In genomic region chr2:56297671-56298070, GRCh38 we compare ENCODE assay signal across 38 cellular contexts.
"Had no signal": no experiment of that assay in that cellular context is flagged by ENCODE, and none has a peak within 500 bp of the region (broad histone marks: within the 10 kb centered on the region; RNA-seq: fewer than 3 reads in every experiment).

No MANE protein-coding gene starts in this region.

- H3K9me3 Mint-ChIP-seq: activated naive CD8-positive, alpha-beta T cell treated with anti-CD3 and anti-CD28 coated beads for 36 hours; activated T-helper 17 cell treated with anti-CD3 and anti-CD28 coated beads, Interleukin-2, amount 50 U/mL, for 72 hours had no signal

- H3K4me3 ChIP-seq: ascending aorta, cardiac muscle cell, Peyer's patch, SJSA1 had no signal

- H3K27ac Mint-ChIP-seq: activated CD4-positive, alpha-beta memory T cell treated with anti-CD3 and anti-CD28 coated beads, Interleukin-2, amount 10 ng/mL, durations not matched to agents 7 days and 5 days; activated CD8-positive, alpha-beta memory T cell treated with anti-CD3 and anti-CD28 coated beads, Interleukin-2, amount 10 ng/mL, durations not matched to agents 7 days and 5 days; activated naive CD8-positive, alpha-beta T cell treated with anti-CD3 and anti-CD28 coated beads for 36 hours; activated T-cell treated with anti-CD3 and anti-CD28 coated beads, Interleukin-2, amount 50 U/mL, for 72 hours; activated T-helper 17 cell treated with anti-CD3 and anti-CD28 coated beads, Interleukin-2, amount 50 U/mL, for 72 hours had no signal

- H3K36me3 Mint-ChIP-seq: activated CD8-positive, alpha-beta memory T cell treated with anti-CD3 and anti-CD28 coated beads, Interleukin-2, amount 10 ng/mL, durations not matched to agents 7 days and 5 days; activated naive CD8-positive, alpha-beta T cell treated with anti-CD3 and anti-CD28 coated beads for 36 hours had no signal

- H3K27me3 Mint-ChIP-seq: activated CD4-positive, alpha-beta memory T cell treated with anti-CD3 and anti-CD28 coated beads, Interleukin-2, amount 10 ng/mL, durations not matched to agents 7 days and 5 days; activated CD8-positive, alpha-beta memory T cell treated with anti-CD3 and anti-CD28 coated beads, Interleukin-2, amount 10 ng/mL, durations not matched to agents 7 days and 5 days; activated T-helper 17 cell treated with anti-CD3 and anti-CD28 coated beads, Interleukin-2, amount 50 U/mL, for 72 hours; central memory CD8-positive, alpha-beta T cell had no signal

- H3K4me3 Mint-ChIP-seq: activated CD4-positive, alpha-beta memory T cell treated with anti-CD3 and anti-CD28 coated beads, Interleukin-2, amount 10 ng/mL, durations not matched to agents 7 days and 5 days; activated CD8-positive, alpha-beta memory T cell treated with anti-CD3 and anti-CD28 coated beads, Interleukin-2, amount 10 ng/mL, durations not matched to agents 7 days and 5 days; activated naive CD8-positive, alpha-beta T cell treated with anti-CD3 and anti-CD28 coated beads for 36 hours; activated T-cell treated with anti-CD3 and anti-CD28 coated beads, Interleukin-2, amount 50 U/mL, for 72 hours; activated T-helper 17 cell treated with anti-CD3 and anti-CD28 coated beads, Interleukin-2, amount 50 U/mL, for 72 hours; central memory CD8-positive, alpha-beta T cell had no signal

- H3K4me2 ChIP-seq: KMS-11 had no signal

- H3K36me3 ChIP-seq: ascending aorta, cardiac muscle cell, Peyer's patch, SJSA1, WERI-Rb-1 had no signal

- H3K4me1 Mint-ChIP-seq: activated CD4-positive, alpha-beta memory T cell treated with anti-CD3 and anti-CD28 coated beads, Interleukin-2, amount 10 ng/mL, durations not matched to agents 7 days and 5 days; activated CD8-positive, alpha-beta memory T cell treated with anti-CD3 and anti-CD28 coated beads, Interleukin-2, amount 10 ng/mL, durations not matched to agents 7 days and 5 days; activated naive CD8-positive, alpha-beta T cell treated with anti-CD3 and anti-CD28 coated beads for 36 hours; activated T-helper 17 cell treated with anti-CD3 and anti-CD28 coated beads, Interleukin-2, amount 50 U/mL, for 72 hours; central memory CD8-positive, alpha-beta T cell had no signal

- H3K9ac ChIP-seq: KMS-11 had no signal

- DNase-seq: activated CD4-positive, alpha-beta memory T cell treated with anti-CD3 and anti-CD28 coated beads, Interleukin-2, amount 10 ng/mL, durations not matched to agents 7 days and 5 days; activated CD4-positive, alpha-beta T cell treated with anti-CD3 and anti-CD28 coated beads for 1 hour; activated CD4-positive, alpha-beta T cell treated with anti-CD3 and anti-CD28 coated beads for 48 hours; activated CD4-positive, CD25-positive, alpha-beta regulatory T cell; activated CD8-positive, alpha-beta memory T cell treated with anti-CD3 and anti-CD28 coated beads for 24 hours; activated CD8-positive, alpha-beta memory T cell treated with anti-CD3 and anti-CD28 coated beads, Interleukin-2, amount 10 ng/mL, durations not matched to agents 7 days and 5 days; activated effector memory CD4-positive, alpha-beta T cell treated with anti-CD3 and anti-CD28 coated beads, Interleukin-2, amount 50 U/mL, for 16 hours; activated naive CD4-positive, alpha-beta T cell; activated naive CD4-positive, alpha-beta T cell treated with anti-CD3 and anti-CD28 coated beads, Interleukin-2, amount 50 U/mL, for 16 hours; activated naive CD8-positive, alpha-beta T cell treated with anti-CD3 and anti-CD28 coated beads for 36 hours; activated T-cell treated with anti-CD3 and anti-CD28 coated beads, Interleukin-2, amount 50 U/mL, for 1 hour; activated T-cell treated with anti-CD3 and anti-CD28 coated beads, Interleukin-2, amount 50 U/mL, for 72 hours; amygdala; NCI-H1092 treated with DMSO at 0.1 percent for 48 hours; NCI-H1417; NCI-H146; NCI-H187; NCI-H2029 treated with DMSO at 0.1 percent for 48 hours; NCI-H2107; NCI-H2171; NCI-H524 treated with DMSO at 0.1 percent for 48 hours; NCI-H748 treated with DMSO at 0.1 percent for 48 hours; NK-92 treated with Interleukin-12 subunit alpha and Interleukin-12 subunit beta, amount 100 ng/mL, for 24 hours; PC-3; Peyer's patch; RPMI8226; SHP77 treated with DMSO at 0.1 percent for 48 hours; SW 1271; T-helper 1 cell; T-helper 2 cell; T-helper 9 cell; WERI-Rb-1 had no signal

- ATAC-seq: activated CD8-positive, alpha-beta memory T cell treated with anti-CD3 and anti-CD28 coated beads, Interleukin-2, amount 10 ng/mL, durations not matched to agents 7 days and 5 days; activated T-cell treated with anti-CD3 and anti-CD28 coated beads, Interleukin-2, amount 50 U/mL, for 72 hours; activated T-helper 17 cell treated with anti-CD3 and anti-CD28 coated beads, Interleukin-2, amount 50 U/mL, for 72 hours; PC-3 had no signal

- H3K4me1 ChIP-seq: ascending aorta, Peyer's patch, SJSA1 had no signal

- H3K27me3 ChIP-seq: ascending aorta, cardiac muscle cell, Peyer's patch, SJSA1 had no signal

- H3K9me3 ChIP-seq: ascending aorta, Peyer's patch, SJSA1 had no signal

- H3K27ac ChIP-seq: ascending aorta, cardiac muscle cell, KMS-11, Peyer's patch, SJSA1, WERI-Rb-1 had no signal
